Comparison of ENCODE assay signal across 12 cellular contexts in genomic region chr19:29405728-29405995, GRCh38.
DNase-seq lines count a peak whose midpoint lies in the region; TF ChIP-seq lines count a peak whose summit lies in the region.
"Had no signal": no experiment of that assay in that cellular context is flagged by ENCODE, and none has a peak within 500 bp of the region (broad histone marks: within the 10 kb centered on the region; RNA-seq: fewer than 3 reads in every experiment).

No MANE protein-coding gene starts in this region.

- H3K4me1 Mint-ChIP-seq in Caco-2 (ENCODE audit: low read depth, unreplicated experiment) (peaks cover 8% of the 10 kb centered on the region), glutamatergic neuron (ENCODE audit: low read depth, unreplicated experiment) (peaks cover 29% of the 10 kb centered on the region)
- no peaks in the 10 kb centered on the region for H3K4me1 Mint-ChIP-seq in activated naive CD8-positive, alpha-beta T cell treated with anti-CD3 and anti-CD28 coated beads for 36 hours
- H3K4me1 Mint-ChIP-seq: B cell had no signal

- DNase-seq in Caco-2 (no peak), glutamatergic neuron (no peak), osteoblast (ENCODE audit: insufficient read length, low spot score, missing footprints) (peak; percentile 39), ascending aorta (ENCODE audit: low spot score in 2 of 2) (no peak), NCI-H1694 (lab: John Stamatoyannopoulos, UW) (no peak), MV-4-11 (lab: John Stamatoyannopoulos, UW) (no peak)
- DNase-seq in activated naive CD8-positive, alpha-beta T cell treated with anti-CD3 and anti-CD28 coated beads for 36 hours = no peak
- DNase-seq: GDM1, NCI-H226, Peyer's patch had no signal

- no peak overlapping the region for H2AFZ ChIP-seq in osteoblast (ENCODE audit: low read length)

- TF ChIP-seq CTCF in Caco-2 (IDR thresholded peaks at IDR 0.05; ENCODE audit: insufficient read depth in 1 of 2, low read depth in 1 of 2, low read length in 1 of 2, severe bottlenecking in 1 of 2, unreplicated experiment in 1 of 2) (no peak), glutamatergic neuron (IDR thresholded peaks at IDR 0.05; ENCODE audit: partially characterized antibody, unreplicated experiment) (no peak), osteoblast (IDR thresholded peaks at IDR 0.05; ENCODE audit: extremely low read depth, low read depth, low read length) (no peak), ascending aorta (IDR thresholded peaks at IDR 0.05) (no peak)

- H3K4me2 ChIP-seq in osteoblast (ENCODE audit: insufficient read depth, low read length) = no peak overlapping the region

- H3K27ac ChIP-seq in cingulate gyrus (ENCODE audit: low read depth, low read length) (peak overlapping the region; percentile 72), osteoblast (ENCODE audit: low read depth, low read length) (no peak overlapping the region), ascending aorta (no peak overlapping the region)

- POLR2A ChIA-PET in Caco-2 (lab: Charles Lee) = no interaction called here

- peaks cover 13% of the 10 kb centered on the region for H3K4me1 ChIP-seq in Caco-2
- H3K4me1 ChIP-seq in osteoblast (ENCODE audit: insufficient read depth, low read length) = no peaks in the 10 kb centered on the region
- H3K4me1 ChIP-seq in ascending aorta = no peaks in the 10 kb centered on the region
- H3K4me1 ChIP-seq: Peyer's patch had no signal

- H3K4me3 ChIP-seq in Caco-2 (ENCODE audit: low read depth, low read length) (no peak overlapping the region), osteoblast (ENCODE audit: insufficient read depth, low read length) (no peak overlapping the region), ascending aorta (no peak overlapping the region)
- H3K4me3 ChIP-seq: Peyer's patch had no signal

- intact Hi-C loops in Caco-2 (cut with micrococcal nuclease; ENCODE audit: unreplicated experiment) = no loop called here
- intact Hi-C loops in ascending aorta (cut with DNase I) = no loop called here

- H3K36me3 Mint-ChIP-seq in Caco-2 (ENCODE audit: insufficient read depth, unreplicated experiment) (no peaks in the 10 kb centered on the region), glutamatergic neuron (ENCODE audit: unreplicated experiment) (peaks cover 4% of the 10 kb centered on the region)
- H3K36me3 Mint-ChIP-seq in activated naive CD8-positive, alpha-beta T cell treated with anti-CD3 and anti-CD28 coated beads for 36 hours = no peaks in the 10 kb centered on the region

- H3K27me3 ChIP-seq in Caco-2 (replicated peaks; ENCODE audit: control insufficient read depth, insufficient read depth, low read length) (no peaks in the 10 kb centered on the region), osteoblast (ENCODE audit: insufficient read depth, low read length) (no peaks in the 10 kb centered on the region), ascending aorta (no peaks in the 10 kb centered on the region)
- H3K27me3 ChIP-seq: Peyer's patch had no signal

- no TSS peak for BruUV-seq in Caco-2 (replicated peaks; lab: Mats Ljungman, UMichigan)

- H3K27me3 Mint-ChIP-seq in Caco-2 (ENCODE audit: insufficient read depth, unreplicated experiment) (peaks cover 17% of the 10 kb centered on the region), glutamatergic neuron (ENCODE audit: unreplicated experiment) (peaks cover 8% of the 10 kb centered on the region)
- H3K27me3 Mint-ChIP-seq in activated naive CD8-positive, alpha-beta T cell treated with anti-CD3 and anti-CD28 coated beads for 36 hours = peaks cover 9% of the 10 kb centered on the region

- H3K27ac Mint-ChIP-seq in Caco-2 (ENCODE audit: unreplicated experiment) (no peak overlapping the region), glutamatergic neuron (ENCODE audit: unreplicated experiment) (peak overlapping the region; percentile 96)
- no peak overlapping the region for H3K27ac Mint-ChIP-seq in activated naive CD8-positive, alpha-beta T cell treated with anti-CD3 and anti-CD28 coated beads for 36 hours
- H3K27ac Mint-ChIP-seq: B cell had no signal

- H4K20me1 ChIP-seq in osteoblast (ENCODE audit: insufficient read depth, low read length) = no peaks in the 10 kb centered on the region

- H3K9me3 ChIP-seq in Caco-2 (no peaks in the 10 kb centered on the region), osteoblast (ENCODE audit: low read depth, low read length) (no peaks in the 10 kb centered on the region), ascending aorta (no peaks in the 10 kb centered on the region)
- H3K9me3 ChIP-seq: Peyer's patch had no signal

- CTCF ChIA-PET in Caco-2 (lab: Charles Lee) = interaction anchor here (1.2 kb wide), 1 partner anchor 10 kb away, joined by 3 read pairs; no protein-coding TSS in a partner anchor

- no peaks in the 10 kb centered on the region for H3K9me3 Mint-ChIP-seq in Caco-2 (ENCODE audit: unreplicated experiment)
- H3K9me3 Mint-ChIP-seq in glutamatergic neuron (ENCODE audit: unreplicated experiment) = peaks cover 13% of the 10 kb centered on the region
- no peaks in the 10 kb centered on the region for H3K9me3 Mint-ChIP-seq in activated naive CD8-positive, alpha-beta T cell treated with anti-CD3 and anti-CD28 coated beads for 36 hours

- H3K4me3 Mint-ChIP-seq in Caco-2 (ENCODE audit: unreplicated experiment) (peak overlapping the region; percentile 12), glutamatergic neuron (ENCODE audit: unreplicated experiment) (no peak overlapping the region)
- no peak overlapping the region for H3K4me3 Mint-ChIP-seq in activated naive CD8-positive, alpha-beta T cell treated with anti-CD3 and anti-CD28 coated beads for 36 hours
- H3K4me3 Mint-ChIP-seq: B cell had no signal

- no peaks in the 10 kb centered on the region for H3K79me2 ChIP-seq in osteoblast (ENCODE audit: insufficient read depth, low read length)

- H3K36me3 ChIP-seq in Caco-2 (ENCODE audit: control insufficient read depth, insufficient read depth, low read length) (no peaks in the 10 kb centered on the region), osteoblast (ENCODE audit: insufficient read depth, low read length) (no peaks in the 10 kb centered on the region), ascending aorta (no peaks in the 10 kb centered on the region)
- H3K36me3 ChIP-seq: Peyer's patch had no signal
